ENCODE assay signal across 8 cellular contexts in the genomic region with DNA sequence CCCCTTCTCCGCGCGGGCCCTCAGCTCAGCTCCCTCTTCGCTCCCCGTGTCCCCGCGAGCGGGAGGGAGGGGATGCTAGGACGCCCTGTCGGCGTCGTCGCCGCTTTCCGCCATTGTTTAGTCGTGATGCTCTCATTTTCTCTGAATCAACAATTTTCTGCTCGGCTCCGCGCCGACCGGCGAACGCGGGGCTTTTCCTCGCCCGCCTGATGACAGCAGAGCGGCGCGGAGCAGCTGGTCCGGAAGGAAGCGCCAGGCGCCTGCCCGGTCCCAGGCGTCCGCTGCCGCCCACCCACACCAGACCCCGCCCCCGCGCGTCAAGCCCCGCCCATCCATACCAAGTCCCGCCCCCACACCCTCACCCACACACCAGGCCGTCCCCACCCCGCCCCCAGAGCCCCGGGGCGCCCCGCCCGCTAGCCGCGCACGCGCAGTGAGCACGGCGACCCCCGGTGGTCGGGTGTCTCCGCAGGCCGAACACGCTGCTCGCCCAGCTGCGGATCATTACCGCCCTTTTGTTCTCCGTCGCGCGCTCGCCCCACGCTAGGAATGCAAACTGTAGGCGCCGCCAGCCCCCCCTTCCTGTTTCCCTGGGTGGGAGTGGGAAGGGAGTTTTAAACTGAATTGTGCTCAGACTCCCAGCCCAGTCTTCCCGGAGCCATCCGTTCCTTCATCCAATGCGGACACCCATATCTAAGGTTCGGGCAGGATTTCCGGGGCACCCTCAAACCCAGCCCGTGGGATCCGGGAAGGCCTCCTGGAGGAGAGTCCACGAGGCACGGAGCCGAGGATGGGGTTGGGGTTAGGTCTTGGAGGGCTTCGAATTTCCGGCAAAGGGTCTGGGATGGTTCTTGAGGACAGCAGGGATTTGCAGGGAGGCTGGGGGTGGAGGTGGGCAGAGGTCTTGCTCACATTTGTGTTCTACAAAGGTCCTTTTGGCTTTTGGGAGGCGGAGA. TPM values are rescaled to one million over a fixed set of nuclear protein-coding genes. Genes with fewer than 3 reads are reported as not detected.
DNase-seq lines count a peak whose midpoint lies in the region; ATAC-seq, FAIRE-seq and TF ChIP-seq lines count a peak whose summit lies in the region.

No MANE protein-coding gene starts in this region.

- no peaks in the 10 kb centered on the region for H3K9me3 ChIP-seq in HUES48 (ENCODE audit: control insufficient read depth, insufficient read depth, low read length)

- DNase-seq in GM12892 (ENCODE audit: insufficient read length) = peak; percentile 69
- peak; percentile 61 for DNase-seq in activated CD4-positive, CD25-positive, alpha-beta regulatory T cell treated with anti-CD3 and anti-CD28 coated beads, Interleukin-2, amount 50 U/mL, for 72 hours
- peak; percentile 86 for DNase-seq in cerebellum (ENCODE audit: low spot score)
- DNase-seq in left lobe of liver (ENCODE audit: low spot score) = no peak
- peak; percentile 46 for DNase-seq in stimulated activated CD4-positive, alpha-beta T cell treated with anti-CD3 and anti-CD28 coated beads, Interleukin-2, amount 100 ng/mL, for 4 hours (ENCODE audit: low read depth)

- no peaks in the 10 kb centered on the region for H3K36me3 ChIP-seq in HUES48 (ENCODE audit: control insufficient read depth, insufficient read depth, low read length)

- peak overlapping the region; percentile 74 for H3K27ac ChIP-seq in HUES48 (ENCODE audit: low read depth, low read length)

- FAIRE-seq in GM12892 (lab: Jason Lieb, UNC) = peak; percentile 9

- peaks cover 8% of the 10 kb centered on the region for H3K4me1 ChIP-seq in HUES48 (ENCODE audit: control insufficient read depth, insufficient read depth, low read length)

- H3K4me3 ChIP-seq in HUES48 (ENCODE audit: low read depth, low read length) = peak overlapping the region; percentile 82

- ATAC-seq in left lobe of liver (peak; percentile 72), GM21619 (IDR thresholded peaks at IDR 0.05; ENCODE audit: unreplicated experiment) (no peak), HG03045 (IDR thresholded peaks at IDR 0.05; ENCODE audit: unreplicated experiment) (no peak)

- peaks cover 41% of the 10 kb centered on the region for H3K27me3 ChIP-seq in HUES48 (ENCODE audit: control insufficient read depth, insufficient read depth, low read length)

- TF ChIP-seq POLR2A in GM12892 (IDR thresholded peaks at IDR 0.05; ENCODE audit: low read depth, low read length) = no peak

- H3K9ac ChIP-seq in HUES48 (ENCODE audit: low read depth, low read length) = peak overlapping the region; percentile 48; the same call in 1 of the 2 replicates

RNA-seq across cellular contexts. Expression of gene SLC32A1, which starts 49.8 kb away (rescaled TPM):
- polyA plus RNA-seq in GM12892 (2012; ENCODE audit: missing spikeins) = 0.08 TPM
- 13.7 TPM for total RNA-seq in cerebellum
- not detected for total RNA-seq in left lobe of liver

Comparison
In these comparisons a context has a peak if more than half of its experiments do, and no peak if none do; other contexts are left out.
1. RNA of gene SLC32A1, which starts 49.8 kb away (total RNA-seq): 13.7 TPM in cerebellum (single experiment); not detected in left lobe of liver (single experiment); every median in the first group is over 10 times any median in the second.